ENCODE assay signal across 8 cellular contexts in genomic region chr7:65731562-65732035, GRCh38.
DNase-seq lines count a peak whose midpoint lies in the region; ATAC-seq and TF ChIP-seq lines count a peak whose summit lies in the region.

No MANE protein-coding gene starts in this region.

- intact Hi-C loops in psoas muscle (cut with DNase I), result no loop called here

- in situ Hi-C loops in ACHN (cut with HindIII; ENCODE audit: low pct_ligation_motif_present, low pct_unique_long_range_greater_than_20kb, low sequenced_read_pairs), result no loop called here

- DNase-seq in ACHN, result peak; percentile 57
- peak in 1 of 2 donors; percentile 29 for DNase-seq in cardiac fibroblast (ENCODE audit: low read depth in 2 of 2)
- DNase-seq in lung (ENCODE audit: low spot score), result peak; percentile 38
- DNase-seq in psoas muscle, result no peak
- DNase-seq in NCI-H2081 treated with DMSO at 0.1 percent for 48 hours (lab: John Stamatoyannopoulos, UW), result no peak
- no peak for DNase-seq in LoVo (ENCODE audit: low spot score)

- peak overlapping the region; percentile 66 for H3K4me3 ChIP-seq in HUES64 (ENCODE audit: low read length)
- peak overlapping the region in 1 of 2 donors; percentile 33 for H3K4me3 ChIP-seq in cardiac fibroblast (replicated peaks in 1 of 2; ENCODE audit: low read depth in 2 of 2, low read length in 2 of 2)
- peak overlapping the region; percentile 36 for H3K4me3 ChIP-seq in lung
- H3K4me3 ChIP-seq in psoas muscle, result no peak overlapping the region

- H3K27ac ChIP-seq in HUES64 (ENCODE audit: low read depth, low read length) (peak overlapping the region; percentile 55; the same call in 1 of the 2 replicates), lung (ENCODE audit: low read depth in 1 of 2, low read length in 1 of 2) (no peak overlapping the region), psoas muscle (no peak overlapping the region)

- 0 out of 2 replicates have a peak, but pooled peaks cover 3% of the 10 kb centered on the region for H3K4me1 ChIP-seq in HUES64 (ENCODE audit: insufficient read depth, low read length)
- H3K4me1 ChIP-seq in lung (ENCODE audit: control insufficient read depth in 2 of 2, insufficient read depth in 2 of 2, low read length in 2 of 2), result no peaks in the 10 kb centered on the region
- H3K4me1 ChIP-seq in psoas muscle, result no peaks in the 10 kb centered on the region

- peak; percentile 78 for ATAC-seq in lung (ENCODE audit: insufficient read depth, low FRiP score)
- no peak for ATAC-seq in psoas muscle
- ATAC-seq in HG03469 (IDR thresholded peaks at IDR 0.05; ENCODE audit: unreplicated experiment), result no peak

- H3K36me3 ChIP-seq in HUES64 (ENCODE audit: insufficient read depth, low read length) (no peaks in the 10 kb centered on the region), lung (ENCODE audit: control insufficient read depth in 2 of 2, insufficient read depth in 2 of 2, low read length in 2 of 2) (peaks cover 0 to 3% of the 10 kb centered on the region in 2 donors), psoas muscle (ENCODE audit: insufficient read depth in 1 of 2, low read depth in 1 of 2) (peaks cover 0 to 2% of the 10 kb centered on the region in 2 donors)

- TF ChIP-seq CTCF in cardiac fibroblast (IDR thresholded peaks at IDR 0.05; ENCODE audit: low read depth, low read length) (peak; percentile 2), lung (IDR thresholded peaks at IDR 0.05; ENCODE audit: control extremely low read depth, extremely low read depth) (no peak), psoas muscle (IDR thresholded peaks at IDR 0.05) (no peak)

- WGBS in HUES64, result 3% methylated on average over 27 of the region's 27 CpGs
- 14 to 23% methylated on average over 26 to 27 of the region's 27 CpGs for WGBS in lung, 2 donors
- WGBS in psoas muscle, 3 donors, result 33 to 53% (median 40%) methylated on average over 25 to 27 of the region's 27 CpGs

- H3K27me3 ChIP-seq in HUES64 (ENCODE audit: insufficient read depth, low read length), result no peaks in the 10 kb centered on the region
- no peaks in the 10 kb centered on the region for H3K27me3 ChIP-seq in lung (ENCODE audit: control insufficient read depth, insufficient read depth)
- H3K27me3 ChIP-seq in psoas muscle (ENCODE audit: insufficient read depth in 3 of 3, low read length in 2 of 3), result no peaks in the 10 kb centered on the region

- H3K9ac ChIP-seq in HUES64 (ENCODE audit: low read depth, low read length), result peak overlapping the region; percentile 60

- no peaks in the 10 kb centered on the region for H3K9me3 ChIP-seq in HUES64 (ENCODE audit: insufficient read depth, low read depth, low read length)
- H3K9me3 ChIP-seq in lung (ENCODE audit: control insufficient read depth in 2 of 2, insufficient read depth in 1 of 2, low read length in 1 of 2), result no peaks in the 10 kb centered on the region
- H3K9me3 ChIP-seq in psoas muscle, result no peaks in the 10 kb centered on the region

Comparison
In these comparisons a context has a peak if more than half of its experiments do, and no peak if none do; other contexts are left out.
1. DNase-seq: peak in ACHN (single experiment) and lung (single experiment); none in psoas muscle (0 of 2), NCI-H2081 treated with DMSO at 0.1 percent for 48 hours (single experiment) and LoVo (single experiment).